In the genomic region with DNA sequence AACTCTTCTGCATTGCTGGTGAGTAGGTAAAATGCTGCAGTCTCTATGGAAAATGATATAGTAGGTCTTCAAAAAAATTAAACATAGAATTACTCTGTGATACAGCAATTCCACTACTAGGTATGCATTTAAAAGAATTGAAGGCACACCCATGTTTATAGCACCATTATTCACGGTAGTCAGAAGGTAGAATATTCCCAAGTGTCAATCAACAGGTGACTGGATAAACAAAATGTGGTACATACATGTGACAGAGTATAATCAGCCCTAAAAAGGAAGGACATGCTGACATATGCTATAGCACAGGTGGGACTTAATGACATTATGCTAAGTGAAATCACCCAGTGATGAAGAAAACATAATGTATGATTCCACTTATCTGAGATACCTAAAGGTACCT, we compare ENCODE assay signal across 30 cellular contexts.
"Had no signal": no experiment of that assay in that cellular context is flagged by ENCODE, and none has a peak within 500 bp of the region (broad histone marks: within the 10 kb centered on the region; RNA-seq: fewer than 3 reads in every experiment).

No MANE protein-coding gene starts in this region.

- H3K4me3 ChIP-seq: esophagus muscularis mucosa, gastrocnemius medialis, heart left ventricle had no signal

- ATAC-seq: activated CD4-positive, CD25-positive, alpha-beta regulatory T cell treated with anti-CD3 and anti-CD28 coated beads, Interleukin-2, amount 50 U/mL, for 24 hours; activated CD8-positive, alpha-beta T cell treated with anti-CD3 and anti-CD28 coated beads for 36 hours; activated T-helper 17 cell treated with anti-CD3 and anti-CD28 coated beads, Interleukin-2, amount 50 U/mL, for 72 hours; effector memory CD8-positive, alpha-beta T cell; foreskin keratinocyte; gastrocnemius medialis; heart left ventricle; T-helper 17 cell had no signal

- H3K36me3 ChIP-seq: brain microvascular endothelial cell, esophagus muscularis mucosa, gastrocnemius medialis, heart left ventricle, WERI-Rb-1 had no signal

- H3K4me1 ChIP-seq: foreskin keratinocyte had no signal

- DNase-seq: activated B cell treated with CpG ODN at 0.5 μM for 24 hours; activated CD4-positive, alpha-beta T cell treated with anti-CD3 and anti-CD28 coated beads for 48 hours; activated CD4-positive, alpha-beta T cell treated with anti-CD3 and anti-CD28 coated beads, Interleukin-2, amount 50 U/mL, for 1 hour; activated CD4-positive, alpha-beta T cell treated with anti-CD3 and anti-CD28 coated beads, Interleukin-2, amount 50 U/mL, for 48 hours; activated CD8-positive, alpha-beta memory T cell treated with anti-CD3 and anti-CD28 coated beads for 24 hours; activated CD8-positive, alpha-beta T cell treated with anti-CD3 and anti-CD28 coated beads for 36 hours; activated effector memory CD4-positive, alpha-beta T cell treated with Interleukin-2 at 50 U/mL for 16 hours; activated gamma-delta T cell treated with Interleukin-2 at 50 U/mL for 16 hours; activated naive CD4-positive, alpha-beta T cell treated with anti-CD3 and anti-CD28 coated beads, Interleukin-2, amount 50 U/mL, for 16 hours; activated naive CD4-positive, alpha-beta T cell treated with Interleukin-2 at 50 U/mL for 16 hours; activated T-cell treated with anti-CD3 and anti-CD28 coated beads, Interleukin-2, amount 50 U/mL, for 24 hours; amniotic stem cell; anterior cingulate cortex; brain microvascular endothelial cell; cortex of kidney; dermis blood vessel endothelial cell; effector CD4-positive, alpha-beta T cell; effector memory CD8-positive, alpha-beta T cell; erythroblast; foreskin keratinocyte; gastrocnemius medialis; glutamatergic neuron; heart left ventricle; T-helper 1 cell; T-helper 17 cell; T1000; WERI-Rb-1 had no signal

- H3K27me3 ChIP-seq: brain microvascular endothelial cell, esophagus muscularis mucosa, foreskin keratinocyte, gastrocnemius medialis, heart left ventricle had no signal

- H3K27ac ChIP-seq: brain microvascular endothelial cell, esophagus muscularis mucosa, foreskin keratinocyte, gastrocnemius medialis, heart left ventricle, WERI-Rb-1 had no signal

- H3K9me3 ChIP-seq: esophagus muscularis mucosa, gastrocnemius medialis, heart left ventricle had no signal
